ENCODE assay signal across 9 cellular contexts in the genomic region with DNA sequence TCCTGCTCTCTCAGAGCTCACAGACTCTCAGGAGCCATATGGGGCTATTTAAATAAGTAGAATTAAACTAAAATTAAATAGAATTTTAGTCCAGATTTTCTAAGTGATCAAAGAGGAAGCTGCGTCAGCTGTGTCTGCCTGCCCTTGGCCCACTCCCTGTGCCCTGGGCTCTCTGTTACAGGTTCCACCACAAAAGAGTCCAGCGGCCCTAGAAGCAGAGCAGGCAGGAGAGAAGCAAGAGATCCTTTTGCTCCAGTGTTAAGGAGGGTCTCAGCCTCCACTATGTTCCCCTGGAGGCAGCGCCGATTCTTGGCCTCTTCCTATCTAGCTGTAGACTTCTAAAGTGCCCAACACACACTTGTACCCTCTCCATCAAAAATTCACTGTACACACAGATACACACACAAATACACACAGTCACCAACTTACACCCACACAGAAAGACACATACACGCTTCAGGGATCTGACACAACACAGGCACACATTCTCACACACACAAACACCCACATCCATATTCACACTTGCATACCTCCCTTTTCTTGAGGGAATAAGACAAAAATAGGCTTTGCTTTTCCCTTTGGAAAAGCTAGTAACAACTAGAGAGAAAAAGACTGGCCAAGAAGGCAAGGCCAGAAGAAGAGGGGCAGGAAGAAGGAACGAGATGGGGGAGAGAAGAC. TPM values are rescaled to one million over a fixed set of nuclear protein-coding genes. Genes with fewer than 3 reads are reported as not detected.
DNase-seq lines count a peak whose midpoint lies in the region; ATAC-seq and TF ChIP-seq lines count a peak whose summit lies in the region.
"Had no signal": no experiment of that assay in that cellular context is flagged by ENCODE, and none has a peak within 500 bp of the region (broad histone marks: within the 10 kb centered on the region; RNA-seq: fewer than 3 reads in every experiment).

No MANE protein-coding gene starts in this region.

- H3K36me3 ChIP-seq in kidney epithelial cell (ENCODE audit: control insufficient read depth, insufficient read depth, low read length) = no peaks in the 10 kb centered on the region

- peak overlapping the region; percentile 61 for H3K4me3 Mint-ChIP-seq in activated CD4-positive, alpha-beta T cell treated with anti-CD3 and anti-CD28 coated beads, Interleukin-2, amount 10 ng/mL, durations not matched to agents 7 days and 5 days
- H3K4me3 Mint-ChIP-seq in activated CD4-positive, alpha-beta memory T cell treated with anti-CD3 and anti-CD28 coated beads, Interleukin-2, amount 10 ng/mL, durations not matched to agents 7 days and 5 days = peak overlapping the region; percentile 75

- intact Hi-C loops in dorsolateral prefrontal cortex (cut with DNase I) = loop anchor here in 1 of 2 donors (10.0 kb wide), 1 partner anchor 592 kb away; no protein-coding TSS in a partner anchor

- POLR2A ChIA-PET in activated CD4-positive, alpha-beta T cell treated with anti-CD3 and anti-CD28 coated beads, Interleukin-2, amount 10 ng/mL, durations not matched to agents 7 days and 5 days (lab: Charles Lee) = interaction anchor here (0.6 to 1.0 kb wide), 2 partner anchors 18 to 27 kb away, joined by 3 read pairs; no protein-coding TSS in a partner anchor
- POLR2A ChIA-PET in activated CD4-positive, alpha-beta memory T cell treated with anti-CD3 and anti-CD28 coated beads, Interleukin-2, amount 10 ng/mL, durations not matched to agents 7 days and 5 days (lab: Charles Lee) = interaction anchor here (0.7 to 15.7 kb wide), 12 partner anchors 8 to 303 kb away, joined by 3 to 244 read pairs (median 4); no protein-coding TSS in a partner anchor

- H3K27ac ChIP-seq in dorsolateral prefrontal cortex = peak overlapping the region in 6 of 59 donors; percentile 6 to 59 (median 30)

- H3K4me3 ChIP-seq in kidney epithelial cell (ENCODE audit: low read depth, low read length) = peak overlapping the region; percentile 27
- H3K4me3 ChIP-seq in dorsolateral prefrontal cortex = no peak overlapping the region

- CTCF ChIA-PET in activated CD4-positive, alpha-beta T cell treated with anti-CD3 and anti-CD28 coated beads, Interleukin-2, amount 10 ng/mL, durations not matched to agents 7 days and 5 days (lab: Charles Lee) = interaction anchor here (0.7 to 2.0 kb wide), 9 partner anchors 10 to 148 kb away, joined by 3 to 7 read pairs (median 4); no protein-coding TSS in a partner anchor
- CTCF ChIA-PET in activated CD4-positive, alpha-beta memory T cell treated with anti-CD3 and anti-CD28 coated beads, Interleukin-2, amount 10 ng/mL, durations not matched to agents 7 days and 5 days (lab: Charles Lee) = interaction anchor here (0.8 to 5.2 kb wide), 8 partner anchors 20 to 78 kb away, joined by 3 to 25 read pairs (median 4); a partner anchor contains a TSS

- H3K27me3 ChIP-seq in kidney epithelial cell (ENCODE audit: control insufficient read depth, insufficient read depth, low read length) = no peaks in the 10 kb centered on the region
- no peaks in the 10 kb centered on the region for H3K27me3 ChIP-seq in dorsolateral prefrontal cortex

- TF ChIP-seq CTCF in kidney epithelial cell (IDR thresholded peaks at IDR 0.05; ENCODE audit: insufficient read depth, low read length, poor library complexity, severe bottlenecking) (no peak), dorsolateral prefrontal cortex (IDR thresholded peaks at IDR 0.05 in 54 of 56, conservative IDR thresholded peaks at IDR 0.05 in 2 of 56; ENCODE audit: low read depth in 1 of 56, partially characterized antibody in 56 of 56) (no peak)

- H3K27ac Mint-ChIP-seq in activated CD4-positive, alpha-beta T cell treated with anti-CD3 and anti-CD28 coated beads, Interleukin-2, amount 10 ng/mL, durations not matched to agents 7 days and 5 days = peak overlapping the region; percentile 79
- peak overlapping the region; percentile 73 for H3K27ac Mint-ChIP-seq in activated CD4-positive, alpha-beta memory T cell treated with anti-CD3 and anti-CD28 coated beads, Interleukin-2, amount 10 ng/mL, durations not matched to agents 7 days and 5 days

- no peaks in the 10 kb centered on the region for H3K36me3 Mint-ChIP-seq in activated CD4-positive, alpha-beta T cell treated with anti-CD3 and anti-CD28 coated beads, Interleukin-2, amount 10 ng/mL, durations not matched to agents 7 days and 5 days (ENCODE audit: low read depth)
- H3K36me3 Mint-ChIP-seq in activated CD4-positive, alpha-beta memory T cell treated with anti-CD3 and anti-CD28 coated beads, Interleukin-2, amount 10 ng/mL, durations not matched to agents 7 days and 5 days (ENCODE audit: low read depth) = peaks cover 13% of the 10 kb centered on the region

- DNase-seq in activated CD4-positive, alpha-beta T cell treated with anti-CD3 and anti-CD28 coated beads, Interleukin-2, amount 10 ng/mL, durations not matched to agents 7 days and 5 days = no peak
- DNase-seq in activated CD4-positive, alpha-beta T cell treated with anti-CD3 and anti-CD28 coated beads, Interleukin-2, amount 50 U/mL, for 4 hours = no peak
- peak; percentile 28 for DNase-seq in activated CD4-positive, alpha-beta memory T cell treated with anti-CD3 and anti-CD28 coated beads, Interleukin-2, amount 10 ng/mL, durations not matched to agents 7 days and 5 days
- DNase-seq in kidney epithelial cell (ENCODE audit: low read depth) (no peak), superior temporal gyrus (ENCODE audit: extremely low spot score) (peak; percentile 15), NCI-H146 (lab: John Stamatoyannopoulos, UW) (no peak), dorsolateral prefrontal cortex (no peak)
- DNase-seq: NCI-H1105 had no signal

- no peaks in the 10 kb centered on the region for H3K9me3 Mint-ChIP-seq in activated CD4-positive, alpha-beta T cell treated with anti-CD3 and anti-CD28 coated beads, Interleukin-2, amount 10 ng/mL, durations not matched to agents 7 days and 5 days
- no peaks in the 10 kb centered on the region for H3K9me3 Mint-ChIP-seq in activated CD4-positive, alpha-beta memory T cell treated with anti-CD3 and anti-CD28 coated beads, Interleukin-2, amount 10 ng/mL, durations not matched to agents 7 days and 5 days

- peaks cover 63% of the 10 kb centered on the region for H3K4me1 Mint-ChIP-seq in activated CD4-positive, alpha-beta T cell treated with anti-CD3 and anti-CD28 coated beads, Interleukin-2, amount 10 ng/mL, durations not matched to agents 7 days and 5 days
- peaks cover 61% of the 10 kb centered on the region for H3K4me1 Mint-ChIP-seq in activated CD4-positive, alpha-beta memory T cell treated with anti-CD3 and anti-CD28 coated beads, Interleukin-2, amount 10 ng/mL, durations not matched to agents 7 days and 5 days

- ATAC-seq in GM18907 (IDR thresholded peaks at IDR 0.05; ENCODE audit: unreplicated experiment) = no peak

- no peaks in the 10 kb centered on the region for H3K27me3 Mint-ChIP-seq in activated CD4-positive, alpha-beta T cell treated with anti-CD3 and anti-CD28 coated beads, Interleukin-2, amount 10 ng/mL, durations not matched to agents 7 days and 5 days
- peaks cover 5% of the 10 kb centered on the region for H3K27me3 Mint-ChIP-seq in activated CD4-positive, alpha-beta memory T cell treated with anti-CD3 and anti-CD28 coated beads, Interleukin-2, amount 10 ng/mL, durations not matched to agents 7 days and 5 days

RNA-seq across cellular contexts. Expression of a gene that starts 5.5 kb away (rescaled TPM):
- total RNA-seq in activated CD4-positive, alpha-beta T cell treated with anti-CD3 and anti-CD28 coated beads, Interleukin-2, amount 10 ng/mL, durations not matched to agents 7 days and 5 days = 100 to 1,000 TPM; 127 TPM
- total RNA-seq in activated CD4-positive, alpha-beta memory T cell treated with anti-CD3 and anti-CD28 coated beads, Interleukin-2, amount 10 ng/mL, durations not matched to agents 7 days and 5 days = 100 to 1,000 TPM; 188 to 201 TPM
- total RNA-seq in kidney epithelial cell = 454 and 530 TPM in 2 replicates
- total RNA-seq in dorsolateral prefrontal cortex = 10 to 100 TPM; 39.3 to 76.8 (median 57.4) TPM

Comparison
In these comparisons a context has a peak if more than half of its experiments do, and no peak if none do; other contexts are left out.
1. DNase-seq: peak in activated CD4-positive, alpha-beta memory T cell treated with anti-CD3 and anti-CD28 coated beads, Interleukin-2, amount 10 ng/mL, durations not matched to agents 7 days and 5 days (single experiment) and superior temporal gyrus (single experiment); none in activated CD4-positive, alpha-beta T cell treated with anti-CD3 and anti-CD28 coated beads, Interleukin-2, amount 10 ng/mL, durations not matched to agents 7 days and 5 days (single experiment), activated CD4-positive, alpha-beta T cell treated with anti-CD3 and anti-CD28 coated beads, Interleukin-2, amount 50 U/mL, for 4 hours (0 of 2), kidney epithelial cell (single experiment), NCI-H146 (single experiment) and dorsolateral prefrontal cortex (0 of 10).